ENCODE assay signal across 8 cellular contexts in the genomic region with DNA sequence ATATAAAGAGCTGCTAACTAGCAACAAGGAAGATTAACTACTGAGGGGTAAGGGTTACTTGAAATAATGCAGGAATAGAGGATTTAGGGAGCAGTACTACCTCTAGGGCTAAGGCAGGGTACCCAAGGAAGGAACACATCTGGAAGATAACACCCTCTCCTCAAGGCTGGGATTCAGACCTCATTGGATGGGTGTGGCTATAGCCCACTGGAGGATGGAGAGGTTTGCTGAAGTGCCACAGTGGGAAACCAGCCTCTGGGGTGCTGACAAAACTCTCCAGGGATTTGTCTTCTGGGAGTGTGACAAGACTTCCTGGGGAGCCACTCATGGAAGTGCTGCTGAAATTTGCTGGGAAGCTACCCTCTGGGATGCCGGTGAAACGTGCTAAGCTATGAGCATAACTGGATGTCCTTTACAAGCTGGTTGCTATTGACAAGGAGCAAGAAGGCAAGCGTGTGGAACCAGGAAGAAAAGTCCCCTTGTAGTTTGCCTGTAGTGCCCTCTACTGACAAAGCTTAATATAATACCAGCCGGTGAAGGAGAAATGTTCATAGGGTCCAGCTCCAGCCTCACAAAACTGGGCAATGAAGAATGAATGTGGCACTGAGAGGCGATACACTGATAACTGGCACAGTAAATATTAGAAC.
A peak's percentile ranks its signal among the peaks of the same experiment; 100 is the strongest.
DNase-seq lines count a peak whose midpoint lies in the region; ATAC-seq and TF ChIP-seq lines count a peak whose summit lies in the region.

No MANE protein-coding gene starts in this region.

- intact Hi-C loops in lower lobe of right lung (cut with DNase I) = no loop called here

- H3K4me3 ChIP-seq in lower lobe of right lung = no peak overlapping the region

- H3K36me3 ChIP-seq in lower lobe of right lung = no peaks in the 10 kb centered on the region

- TF ChIP-seq CTCF in lower lobe of right lung (IDR thresholded peaks at IDR 0.05) = peak; percentile 38

- H3K27me3 ChIP-seq in lower lobe of right lung (ENCODE audit: low read depth) = no peaks in the 10 kb centered on the region

- peak; percentile 19 for DNase-seq in 8988T
- DNase-seq in ELR (ENCODE audit: low read depth) = peak; percentile 81
- peak; percentile 60 for DNase-seq in NCI-H524 treated with DMSO at 0.1 percent for 48 hours (lab: John Stamatoyannopoulos, UW)
- DNase-seq in astrocyte of the hippocampus (ENCODE audit: low read depth, low spot score) = peak; percentile 55
- DNase-seq in lower lobe of right lung = no peak
- no peak for DNase-seq in middle frontal gyrus (ENCODE audit: extremely low spot score, low spot score)
- no peak for DNase-seq in substantia nigra (lab: John Stamatoyannopoulos, UW)

- H3K4me1 ChIP-seq in lower lobe of right lung = no peaks in the 10 kb centered on the region

- H3K27ac ChIP-seq in lower lobe of right lung (no peak overlapping the region), substantia nigra (ENCODE audit: low read depth, low read length, poor library complexity, severe bottlenecking) (no peak overlapping the region)

- H3K9me3 ChIP-seq in lower lobe of right lung = peaks cover 6% of the 10 kb centered on the region

- peak; percentile 48 for ATAC-seq in HG02759 (IDR thresholded peaks at IDR 0.05; ENCODE audit: unreplicated experiment)
- peak; percentile 36 to 57 for ATAC-seq in lower lobe of right lung

Comparison
In these comparisons a context has a peak if more than half of its experiments do, and no peak if none do; other contexts are left out.
1. DNase-seq: peak in 8988T (single experiment), ELR (single experiment), NCI-H524 treated with DMSO at 0.1 percent for 48 hours (single experiment) and astrocyte of the hippocampus (single experiment); none in lower lobe of right lung (single experiment), middle frontal gyrus (single experiment) and substantia nigra (0 of 49).